In genomic region chr1:87781589-87781988, GRCh38 we compare ENCODE assay signal across 34 cellular contexts.
"Had no signal": no experiment of that assay in that cellular context is flagged by ENCODE, and none has a peak within 500 bp of the region (broad histone marks: within the 10 kb centered on the region; RNA-seq: fewer than 3 reads in every experiment).

No MANE protein-coding gene starts in this region.

- H3K9me3 ChIP-seq: adrenal gland, body of pancreas, colonic mucosa, gastrocnemius medialis, heart right ventricle had no signal

- H3K4me1 Mint-ChIP-seq: activated B cell treated with CpG ODN at 0.5 μM for 24 hours; activated CD8-positive, alpha-beta memory T cell treated with anti-CD3 and anti-CD28 coated beads, Interleukin-2, amount 10 ng/mL, durations not matched to agents 7 days and 5 days; activated naive CD4-positive, alpha-beta T cell treated with anti-CD3 and anti-CD28 coated beads, Interleukin-2, amount 50 U/mL, for 24 hours; activated naive CD8-positive, alpha-beta T cell treated with anti-CD3 and anti-CD28 coated beads for 36 hours; activated naive CD8-positive, alpha-beta T cell treated with anti-CD3 and anti-CD28 coated beads, Interleukin-2, amount 50 U/mL, for 24 hours; T-helper 17 cell had no signal

- H3K36me3 Mint-ChIP-seq: activated CD4-positive, alpha-beta memory T cell treated with anti-CD3 and anti-CD28 coated beads for 36 hours; activated CD8-positive, alpha-beta memory T cell treated with anti-CD3 and anti-CD28 coated beads, Interleukin-2, amount 10 ng/mL, durations not matched to agents 7 days and 5 days; activated naive CD4-positive, alpha-beta T cell treated with anti-CD3 and anti-CD28 coated beads, Interleukin-2, amount 50 U/mL, for 24 hours; activated naive CD8-positive, alpha-beta T cell treated with anti-CD3 and anti-CD28 coated beads for 36 hours had no signal

- DNase-seq: activated B cell treated with CpG ODN at 0.5 μM for 24 hours; activated CD4-positive, alpha-beta memory T cell treated with anti-CD3 and anti-CD28 coated beads for 36 hours; activated CD4-positive, alpha-beta T cell treated with anti-CD3 and anti-CD28 coated beads for 48 hours; activated CD8-positive, alpha-beta memory T cell treated with anti-CD3 and anti-CD28 coated beads, Interleukin-2, amount 10 ng/mL, durations not matched to agents 7 days and 5 days; activated CD8-positive, alpha-beta memory T cell treated with anti-CD3 and anti-CD28 coated beads, Interleukin-2, amount 50 U/mL, for 4 hours; activated CD8-positive, alpha-beta T cell treated with anti-CD3 and anti-CD28 coated beads, Interleukin-2, amount 10 ng/mL, durations not matched to agents 7 days and 5 days; activated effector memory CD4-positive, alpha-beta T cell treated with anti-CD3 and anti-CD28 coated beads, Interleukin-2, amount 50 U/mL, for 16 hours; activated naive CD4-positive, alpha-beta T cell treated with anti-CD3 and anti-CD28 coated beads for 36 hours; activated naive CD8-positive, alpha-beta T cell treated with anti-CD3 and anti-CD28 coated beads for 36 hours; activated naive CD8-positive, alpha-beta T cell treated with anti-CD3 and anti-CD28 coated beads, Interleukin-2, amount 50 U/mL, for 24 hours; activated T-cell treated with anti-CD3 and anti-CD28 coated beads, Interleukin-2, amount 50 U/mL, for 1 hour; activated T-cell treated with anti-CD3 and anti-CD28 coated beads, Interleukin-2, amount 50 U/mL, for 48 hours; adrenal gland; amygdala; aorta; body of pancreas; caudate nucleus; cerebellar nuclear complex; colonic mucosa; effector CD8-positive, alpha-beta T cell; endodermal cell; foreskin keratinocyte; gastrocnemius medialis; heart right ventricle; T-helper 1 cell; T-helper 17 cell; T1000; WERI-Rb-1 had no signal

- H3K4me3 Mint-ChIP-seq: activated B cell treated with CpG ODN at 0.5 μM for 24 hours; activated CD4-positive, alpha-beta memory T cell treated with anti-CD3 and anti-CD28 coated beads for 36 hours; activated CD8-positive, alpha-beta memory T cell treated with anti-CD3 and anti-CD28 coated beads, Interleukin-2, amount 10 ng/mL, durations not matched to agents 7 days and 5 days; activated CD8-positive, alpha-beta T cell treated with anti-CD3 and anti-CD28 coated beads, Interleukin-2, amount 10 ng/mL, durations not matched to agents 7 days and 5 days; activated naive CD4-positive, alpha-beta T cell treated with anti-CD3 and anti-CD28 coated beads for 36 hours; activated naive CD4-positive, alpha-beta T cell treated with anti-CD3 and anti-CD28 coated beads, Interleukin-2, amount 50 U/mL, for 24 hours; activated naive CD8-positive, alpha-beta T cell treated with anti-CD3 and anti-CD28 coated beads for 36 hours; activated naive CD8-positive, alpha-beta T cell treated with anti-CD3 and anti-CD28 coated beads, Interleukin-2, amount 50 U/mL, for 24 hours; activated T-helper 1 cell treated with anti-CD3 and anti-CD28 coated beads, Interleukin-12 subunit alpha, Interleukin-12 subunit beta, Interleukin-2, Interleukin-4 antibody, amounts not matched to agents 30 ng/mL and 10 ng/mL and 1 ng/mL, durations not matched to agents 14 hours and 24 hours and 36 hours; endodermal cell; T-helper 17 cell; T-helper 2 cell treated with Interferon-gamma antibody and Interleukin-4, amounts not matched to agents 5 μg/mL and 100 μg/mL, for 36 hours had no signal

- H3K27ac ChIP-seq: adrenal gland, body of pancreas, colonic mucosa, foreskin keratinocyte, gastrocnemius medialis, heart right ventricle, WERI-Rb-1 had no signal

- H3K36me3 ChIP-seq: adrenal gland, colonic mucosa, gastrocnemius medialis, heart right ventricle, WERI-Rb-1 had no signal

- H3K9me3 Mint-ChIP-seq: activated B cell treated with CpG ODN at 0.5 μM for 24 hours; activated CD4-positive, alpha-beta memory T cell treated with anti-CD3 and anti-CD28 coated beads for 36 hours; activated naive CD4-positive, alpha-beta T cell treated with anti-CD3 and anti-CD28 coated beads for 36 hours; activated naive CD8-positive, alpha-beta T cell treated with anti-CD3 and anti-CD28 coated beads for 36 hours; activated naive CD8-positive, alpha-beta T cell treated with anti-CD3 and anti-CD28 coated beads, Interleukin-2, amount 50 U/mL, for 24 hours; activated T-helper 1 cell treated with anti-CD3 and anti-CD28 coated beads, Interleukin-12 subunit alpha, Interleukin-12 subunit beta, Interleukin-2, Interleukin-4 antibody, amounts not matched to agents 30 ng/mL and 10 ng/mL and 1 ng/mL, durations not matched to agents 14 hours and 24 hours and 36 hours; activated T-helper 2 cell treated with anti-CD3 and anti-CD28 coated beads, Interferon-gamma antibody, Interleukin-2, Interleukin-4, amounts not matched to agents 10 μg/mL and 5 μg/mL and 100 μg/mL, durations not matched to agents 14 hours and 24 hours and 36 hours; endodermal cell; T-helper 2 cell treated with Interferon-gamma antibody and Interleukin-4, amounts not matched to agents 5 μg/mL and 100 μg/mL, for 36 hours had no signal

- H3K27me3 Mint-ChIP-seq: activated B cell treated with CpG ODN at 0.5 μM for 24 hours; activated naive CD4-positive, alpha-beta T cell treated with anti-CD3 and anti-CD28 coated beads, Interleukin-2, amount 50 U/mL, for 24 hours had no signal

- H3K4me3 ChIP-seq: adrenal gland, body of pancreas, colonic mucosa, gastrocnemius medialis, heart right ventricle had no signal

- H3K27ac Mint-ChIP-seq: activated B cell treated with CpG ODN at 0.5 μM for 24 hours; activated CD4-positive, alpha-beta memory T cell treated with anti-CD3 and anti-CD28 coated beads for 36 hours; activated CD8-positive, alpha-beta memory T cell treated with anti-CD3 and anti-CD28 coated beads, Interleukin-2, amount 10 ng/mL, durations not matched to agents 7 days and 5 days; activated CD8-positive, alpha-beta T cell treated with anti-CD3 and anti-CD28 coated beads, Interleukin-2, amount 10 ng/mL, durations not matched to agents 7 days and 5 days; activated naive CD4-positive, alpha-beta T cell treated with anti-CD3 and anti-CD28 coated beads for 36 hours; activated naive CD4-positive, alpha-beta T cell treated with anti-CD3 and anti-CD28 coated beads, Interleukin-2, amount 50 U/mL, for 24 hours; activated naive CD8-positive, alpha-beta T cell treated with anti-CD3 and anti-CD28 coated beads for 36 hours; activated naive CD8-positive, alpha-beta T cell treated with anti-CD3 and anti-CD28 coated beads, Interleukin-2, amount 50 U/mL, for 24 hours; activated T-helper 1 cell treated with anti-CD3 and anti-CD28 coated beads, Interleukin-12 subunit alpha, Interleukin-12 subunit beta, Interleukin-2, Interleukin-4 antibody, amounts not matched to agents 30 ng/mL and 10 ng/mL and 1 ng/mL, durations not matched to agents 14 hours and 24 hours and 36 hours; activated T-helper 2 cell treated with anti-CD3 and anti-CD28 coated beads, Interferon-gamma antibody, Interleukin-2, Interleukin-4, amounts not matched to agents 10 μg/mL and 5 μg/mL and 100 μg/mL, durations not matched to agents 14 hours and 24 hours and 36 hours; endodermal cell; T-helper 17 cell; T-helper 2 cell treated with Interferon-gamma antibody and Interleukin-4, amounts not matched to agents 5 μg/mL and 100 μg/mL, for 36 hours had no signal

- H3K4me1 ChIP-seq: adrenal gland, colonic mucosa, foreskin keratinocyte, gastrocnemius medialis, heart right ventricle had no signal

- H3K27me3 ChIP-seq: adrenal gland, body of pancreas, colonic mucosa, foreskin keratinocyte, gastrocnemius medialis, heart right ventricle had no signal

- ATAC-seq: activated CD4-positive, CD25-positive, alpha-beta regulatory T cell treated with anti-CD3 and anti-CD28 coated beads, Interleukin-2, amount 50 U/mL, for 24 hours; activated CD8-positive, alpha-beta memory T cell treated with anti-CD3 and anti-CD28 coated beads, Interleukin-2, amount 10 ng/mL, durations not matched to agents 7 days and 5 days; activated CD8-positive, alpha-beta T cell treated with anti-CD3 and anti-CD28 coated beads, Interleukin-2, amount 10 ng/mL, durations not matched to agents 7 days and 5 days; activated naive CD8-positive, alpha-beta T cell treated with anti-CD3 and anti-CD28 coated beads, Interleukin-2, amount 50 U/mL, for 24 hours; body of pancreas; esophagus mucosa; foreskin keratinocyte; gastrocnemius medialis; heart right ventricle; T-helper 17 cell had no signal
